ENCODE assay signal across 9 cellular contexts in the genomic region with DNA sequence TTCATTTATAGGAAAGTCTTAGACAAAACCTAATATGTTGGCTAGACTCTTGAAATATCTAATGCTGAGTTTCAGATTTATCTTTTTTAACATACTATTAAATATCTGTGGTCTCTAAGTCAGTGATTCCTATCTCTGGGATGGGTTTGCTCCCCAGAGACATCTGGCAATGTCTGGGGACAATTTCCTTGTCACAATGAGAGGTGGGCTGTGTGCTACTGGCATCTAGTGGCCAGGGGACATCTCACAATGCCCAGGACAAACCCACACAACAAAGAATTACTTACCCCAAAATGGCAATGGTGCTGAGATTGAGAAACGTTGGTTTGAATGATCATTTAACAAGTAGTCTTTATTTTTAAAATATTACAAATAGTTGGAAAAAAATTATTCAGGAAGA.
DNase-seq lines count a peak whose midpoint lies in the region; ATAC-seq and TF ChIP-seq lines count a peak whose summit lies in the region.
"Had no signal": no experiment of that assay in that cellular context is flagged by ENCODE, and none has a peak within 500 bp of the region (broad histone marks: within the 10 kb centered on the region; RNA-seq: fewer than 3 reads in every experiment).

No MANE protein-coding gene starts in this region.

- no peaks in the 10 kb centered on the region for H3K27me3 ChIP-seq in mammary epithelial cell (ENCODE audit: insufficient read depth, low read length)
- no peaks in the 10 kb centered on the region for H3K27me3 ChIP-seq in neural progenitor cell

- WGBS in mammary epithelial cell (ENCODE audit: low coverage, missing lambda C conversion rate) = 38% methylated on average over 1 of the region's 1 CpG

- in situ Hi-C loops in mammary epithelial cell (cut with MboI; ENCODE audit: low sequenced_read_pairs in 2 of 2) = loop anchor here (25.0 kb wide), 2 partner anchors 226 to 301 kb away; no protein-coding TSS in a partner anchor

- no peaks in the 10 kb centered on the region for H3K9me3 Mint-ChIP-seq in neural progenitor cell

- no peak for DNase-seq in GM10248 (ENCODE audit: extremely low spot score)
- DNase-seq in NAMALWA (ENCODE audit: low spot score) = peak; percentile 0
- no peak for DNase-seq in mammary epithelial cell
- DNase-seq in neural progenitor cell (ENCODE audit: low spot score) = peak; percentile 63
- no peak for DNase-seq in stimulated activated naive CD4-positive, alpha-beta T cell (lab: John Stamatoyannopoulos, UW)
- DNase-seq: NCI-H2029 had no signal

- dilution Hi-C loops in mammary epithelial cell (cut with HindIII; ENCODE audit: low sequenced_read_pairs) = no loop called here

- H3K4me2 ChIP-seq in mammary epithelial cell (ENCODE audit: insufficient read depth, low read depth, low read length) = no peak overlapping the region
- no peak overlapping the region for H3K4me2 ChIP-seq in neural progenitor cell

- H3K36me3 ChIP-seq in mammary epithelial cell (ENCODE audit: insufficient read depth, low read length) (no peaks in the 10 kb centered on the region), neural progenitor cell (no peaks in the 10 kb centered on the region)

- H3F3A ChIP-seq in neural progenitor cell (ENCODE audit: low read depth) = peaks cover 4% of the 10 kb centered on the region

- no peak for ATAC-seq in GM19328 (IDR thresholded peaks at IDR 0.05; ENCODE audit: unreplicated experiment)
- ATAC-seq in GM18870 (IDR thresholded peaks at IDR 0.05; ENCODE audit: unreplicated experiment) = no peak
- no peak for ATAC-seq in HG03045 (IDR thresholded peaks at IDR 0.05; ENCODE audit: unreplicated experiment)

- H3K27ac Mint-ChIP-seq in neural progenitor cell = no peak overlapping the region

- peaks cover 31% of the 10 kb centered on the region for H3K36me3 Mint-ChIP-seq in neural progenitor cell

- POLR2A ChIA-PET in GM10248 (lab: Yijun Ruan, JAX) = no interaction called here

- H4K20me1 ChIP-seq in mammary epithelial cell (ENCODE audit: insufficient read depth, low read length) (no peaks in the 10 kb centered on the region), neural progenitor cell (ENCODE audit: low read depth) (no peaks in the 10 kb centered on the region)

- H3K9me3 ChIP-seq in mammary epithelial cell (replicated peaks; ENCODE audit: insufficient read depth, low read length) (no peaks in the 10 kb centered on the region), neural progenitor cell (ENCODE audit: low read depth) (no peaks in the 10 kb centered on the region)

- H3K4me1 ChIP-seq in mammary epithelial cell (ENCODE audit: insufficient read depth, low read length) = no peaks in the 10 kb centered on the region
- peaks cover 8% of the 10 kb centered on the region for H3K4me1 ChIP-seq in neural progenitor cell

- H3K79me2 ChIP-seq in mammary epithelial cell (ENCODE audit: insufficient read depth, low read length) (no peaks in the 10 kb centered on the region), neural progenitor cell (ENCODE audit: low read depth) (no peaks in the 10 kb centered on the region)

- H3K27ac ChIP-seq in mammary epithelial cell (ENCODE audit: insufficient read depth, low read depth, low read length) (no peak overlapping the region), neural progenitor cell (no peak overlapping the region)

- no peak overlapping the region for H3K4me3 Mint-ChIP-seq in neural progenitor cell

- TF ChIP-seq CTCF in GM10248 (IDR thresholded peaks at IDR 0.05; ENCODE audit: control extremely low read depth, extremely low read depth, low read depth, missing control alignments) (peak; percentile 26), mammary epithelial cell (conservative IDR thresholded peaks at IDR 0.05 in 1 of 2, IDR thresholded peaks at IDR 0.05 in 1 of 2; ENCODE audit: extremely low read depth in 1 of 2, insufficient read depth in 1 of 2, low read depth in 1 of 2, low read length in 2 of 2) (peak; percentile 17 to 34), neural progenitor cell (IDR thresholded peaks at IDR 0.05) (peak; percentile 68)

- H3K9ac ChIP-seq in mammary epithelial cell (ENCODE audit: insufficient read depth, low read length) = no peak overlapping the region
- no peak overlapping the region for H3K9ac ChIP-seq in neural progenitor cell

- no peaks in the 10 kb centered on the region for H3K27me3 Mint-ChIP-seq in neural progenitor cell (ENCODE audit: insufficient read depth, low read depth)

- intact Hi-C loops in mammary epithelial cell (cut with micrococcal nuclease) = loop anchor here (1.0 to 10.0 kb wide), 3 partner anchors 94 to 758 kb away; no protein-coding TSS in a partner anchor

- no peak overlapping the region for H3K4me3 ChIP-seq in mammary epithelial cell (replicated peaks in 1 of 3; ENCODE audit: insufficient read depth in 1 of 3, low read depth in 2 of 3, low read length in 3 of 3)
- no peak overlapping the region for H3K4me3 ChIP-seq in neural progenitor cell

- CTCF ChIA-PET in GM10248 (lab: Yijun Ruan, JAX) (interaction anchor here (3.6 kb wide), 1 partner anchor 14 kb away, joined by 13 read pairs; no protein-coding TSS in a partner anchor), mammary epithelial cell (lab: Charles Lee; ENCODE audit: low non-redundant PET) (no interaction called here)

- H2AFZ ChIP-seq in mammary epithelial cell (ENCODE audit: low read depth, low read length) = no peak overlapping the region
- no peak overlapping the region for H2AFZ ChIP-seq in neural progenitor cell (replicated peaks)

- H3K4me1 Mint-ChIP-seq in neural progenitor cell = peaks cover 11% of the 10 kb centered on the region

- no TSS peak for BruUV-seq in mammary epithelial cell (replicated peaks; lab: Mats Ljungman, UMichigan)

Comparison
In these comparisons a context has a peak if more than half of its experiments do, and no peak if none do; other contexts are left out.
1. DNase-seq: peak in NAMALWA (single experiment) and neural progenitor cell (single experiment); none in GM10248 (single experiment), mammary epithelial cell (single experiment) and stimulated activated naive CD4-positive, alpha-beta T cell (0 of 6).
2. Peak in every context shown above with its lines, with median percentiles within 50 percentile points of each other: CTCF ChIP-seq.